ENCODE assay signal across 12 cellular contexts in genomic region chr12:116538076-116538591, GRCh38. TPM values are rescaled to one million over a fixed set of nuclear protein-coding genes. Genes with fewer than 3 reads are reported as not detected.
DNase-seq lines count a peak whose midpoint lies in the region; ATAC-seq and TF ChIP-seq lines count a peak whose summit lies in the region.
"Had no signal": no experiment of that assay in that cellular context is flagged by ENCODE, and none has a peak within 500 bp of the region (broad histone marks: within the 10 kb centered on the region; RNA-seq: fewer than 3 reads in every experiment).

No MANE protein-coding gene starts in this region.

- no peak for TF ChIP-seq CTCF in natural killer cell (IDR thresholded peaks at IDR 0.05)

- H3K4me1 Mint-ChIP-seq in natural killer cell treated with Interleukin-12 subunit alpha and Interleukin-12 subunit beta and Interleukin-15 and Interleukin-18, amount 100 ng/mL, for 72 hours (ENCODE audit: low read depth in 2 of 2), result peaks cover 29 to 31% of the 10 kb centered on the region in 2 donors
- H3K4me1 Mint-ChIP-seq in natural killer cell, result peaks cover 13 to 16% of the 10 kb centered on the region in 2 donors
- peaks cover 37% of the 10 kb centered on the region for H3K4me1 Mint-ChIP-seq in T-helper 1 cell treated with Interleukin-12 subunit alpha and Interleukin-12 subunit beta and Interleukin-4 antibody, amounts not matched to agents 30 μg/mL and 1 μg/mL, for 36 hours (ENCODE audit: low read depth)

- peak overlapping the region; percentile 59 to 61 for H3K27ac Mint-ChIP-seq in natural killer cell treated with Interleukin-12 subunit alpha and Interleukin-12 subunit beta and Interleukin-15 and Interleukin-18, amount 100 ng/mL, for 72 hours
- H3K27ac Mint-ChIP-seq in natural killer cell, result no peak overlapping the region
- peak overlapping the region; percentile 45 for H3K27ac Mint-ChIP-seq in T-helper 1 cell treated with Interleukin-12 subunit alpha and Interleukin-12 subunit beta and Interleukin-4 antibody, amounts not matched to agents 30 μg/mL and 1 μg/mL, for 36 hours

- DNase-seq in natural killer cell treated with Interleukin-12 subunit alpha and Interleukin-12 subunit beta and Interleukin-15 and Interleukin-18, amount 100 ng/mL, for 72 hours (ENCODE audit: low spot score), result no peak
- DNase-seq in natural killer cell, result no peak
- no peak for DNase-seq in AG20443 (ENCODE audit: low spot score)
- no peak for DNase-seq in NCI-H345 treated with DMSO at 0.1 percent for 48 hours (lab: John Stamatoyannopoulos, UW; ENCODE audit: unreplicated experiment)
- DNase-seq in NCI-H2196 (lab: John Stamatoyannopoulos, UW; ENCODE audit: unreplicated experiment), result no peak
- no peak for DNase-seq in SW 1271 (lab: John Stamatoyannopoulos, UW)
- DNase-seq: activated CD4-positive, alpha-beta T cell treated with anti-CD3 and anti-CD28 coated beads for 1 hour; H7; kidney; NCI-H510A had no signal

- peak overlapping the region; percentile 64 for H3K4me3 Mint-ChIP-seq in natural killer cell treated with Interleukin-12 subunit alpha and Interleukin-12 subunit beta and Interleukin-15 and Interleukin-18, amount 100 ng/mL, for 72 hours
- H3K4me3 Mint-ChIP-seq in natural killer cell, result no peak overlapping the region
- H3K4me3 Mint-ChIP-seq in T-helper 1 cell treated with Interleukin-12 subunit alpha and Interleukin-12 subunit beta and Interleukin-4 antibody, amounts not matched to agents 30 μg/mL and 1 μg/mL, for 36 hours, result peak overlapping the region; percentile 35

- H3K36me3 Mint-ChIP-seq in natural killer cell treated with Interleukin-12 subunit alpha and Interleukin-12 subunit beta and Interleukin-15 and Interleukin-18, amount 100 ng/mL, for 72 hours, result no peaks in the 10 kb centered on the region
- H3K36me3 Mint-ChIP-seq in natural killer cell, result no peaks in the 10 kb centered on the region
- H3K36me3 Mint-ChIP-seq in T-helper 1 cell treated with Interleukin-12 subunit alpha and Interleukin-12 subunit beta and Interleukin-4 antibody, amounts not matched to agents 30 μg/mL and 1 μg/mL, for 36 hours (ENCODE audit: low read depth), result no peaks in the 10 kb centered on the region

- H3K9me3 Mint-ChIP-seq in natural killer cell treated with Interleukin-12 subunit alpha and Interleukin-12 subunit beta and Interleukin-15 and Interleukin-18, amount 100 ng/mL, for 72 hours, result peaks cover 3% of the 10 kb centered on the region
- H3K9me3 Mint-ChIP-seq in natural killer cell, result no peaks in the 10 kb centered on the region
- H3K9me3 Mint-ChIP-seq in T-helper 1 cell treated with Interleukin-12 subunit alpha and Interleukin-12 subunit beta and Interleukin-4 antibody, amounts not matched to agents 30 μg/mL and 1 μg/mL, for 36 hours, result no peaks in the 10 kb centered on the region

- ATAC-seq in natural killer cell treated with Interleukin-12 subunit alpha and Interleukin-12 subunit beta and Interleukin-15 and Interleukin-18, amount 100 ng/mL, for 72 hours, result peak; percentile 49 to 52
- ATAC-seq in natural killer cell (no peak), HG02938 (IDR thresholded peaks at IDR 0.05; ENCODE audit: unreplicated experiment) (peak; percentile 56)

- intact Hi-C loops in natural killer cell (cut with micrococcal nuclease), result no loop called here

- H3K27me3 Mint-ChIP-seq in natural killer cell treated with Interleukin-12 subunit alpha and Interleukin-12 subunit beta and Interleukin-15 and Interleukin-18, amount 100 ng/mL, for 72 hours, result peaks cover 0 to 6% of the 10 kb centered on the region in 2 donors
- H3K27me3 Mint-ChIP-seq in natural killer cell (ENCODE audit: low read depth in 2 of 2), result peaks cover 6 to 18% of the 10 kb centered on the region in 2 donors
- H3K27me3 Mint-ChIP-seq in T-helper 1 cell treated with Interleukin-12 subunit alpha and Interleukin-12 subunit beta and Interleukin-4 antibody, amounts not matched to agents 30 μg/mL and 1 μg/mL, for 36 hours (ENCODE audit: low read depth), result peaks cover 4% of the 10 kb centered on the region

RNA-seq across cellular contexts. Expression of gene MAP1LC3B2, which starts 21.0 kb away (rescaled TPM):
- 1 to 10 TPM; 1.2 to 2.8 TPM for total RNA-seq in natural killer cell treated with Interleukin-12 subunit alpha and Interleukin-12 subunit beta and Interleukin-15 and Interleukin-18, amount 100 ng/mL, for 72 hours
- 1 to 10 TPM; 1.5 to 3.7 (median 3.3) TPM for total RNA-seq in natural killer cell
- total RNA-seq: H7 had no signal

Comparison
In these comparisons a context has a peak if more than half of its experiments do, and no peak if none do; other contexts are left out.
1. ATAC-seq: peak in natural killer cell treated with Interleukin-12 subunit alpha and Interleukin-12 subunit beta and Interleukin-15 and Interleukin-18, amount 100 ng/mL, for 72 hours (2 of 2) and HG02938 (single experiment); none in natural killer cell (0 of 3).
2. H3K27ac Mint-ChIP-seq: peak in natural killer cell treated with Interleukin-12 subunit alpha and Interleukin-12 subunit beta and Interleukin-15 and Interleukin-18, amount 100 ng/mL, for 72 hours (2 of 2) and T-helper 1 cell treated with Interleukin-12 subunit alpha and Interleukin-12 subunit beta and Interleukin-4 antibody, amounts not matched to agents 30 μg/mL and 1 μg/mL, for 36 hours (single experiment); none in natural killer cell (0 of 2).